8 cellular contexts compared by ENCODE assay signal in the genomic region with DNA sequence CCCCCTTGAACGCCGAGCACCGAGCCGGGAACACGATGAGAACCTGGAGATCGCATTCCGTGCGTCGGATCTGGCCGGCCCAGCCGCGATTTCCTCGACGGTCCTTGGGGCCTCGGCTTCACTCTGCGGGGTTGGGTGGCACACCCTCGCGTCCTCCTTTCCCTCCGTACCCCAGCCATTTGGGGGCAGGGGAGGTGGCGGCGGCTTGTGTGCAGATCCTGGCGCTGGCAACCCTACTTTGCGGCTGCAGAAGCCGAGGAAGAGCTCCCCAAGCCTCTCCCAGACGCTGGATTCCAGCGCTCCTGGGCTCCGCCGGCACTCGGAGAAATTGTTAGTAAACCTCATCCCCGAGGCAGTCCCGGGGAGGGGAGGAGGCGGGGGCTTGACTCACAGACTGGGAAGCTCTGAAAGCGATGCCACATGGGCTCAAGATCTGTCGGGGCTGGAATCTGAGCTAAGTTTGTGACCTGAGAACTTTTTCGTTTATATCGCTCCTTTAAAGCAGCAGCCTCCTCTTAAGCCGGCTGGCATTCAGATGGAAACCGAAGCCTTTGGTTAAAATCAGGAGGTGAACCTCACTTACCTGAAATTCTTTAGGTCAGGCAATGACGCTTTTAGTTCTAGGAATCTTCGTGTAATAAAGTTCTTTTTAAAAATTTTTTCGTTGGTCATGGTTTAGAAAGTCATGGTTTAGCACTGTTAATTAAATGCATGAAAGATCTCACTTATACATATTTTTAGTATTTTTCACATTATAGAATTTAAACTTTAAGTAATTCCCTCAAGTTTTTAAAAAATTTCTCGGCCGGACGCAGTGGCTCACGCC. TPM values are rescaled to one million over a fixed set of nuclear protein-coding genes. Genes with fewer than 3 reads are reported as not detected.
DNase-seq lines count a peak whose midpoint lies in the region; TF ChIP-seq lines count a peak whose summit lies in the region.

No MANE protein-coding gene starts in this region.

- peak overlapping the region; percentile 79 for H3K4me3 ChIP-seq in GM06990 (replicated peaks; ENCODE audit: low read depth, low read length)
- H3K4me3 ChIP-seq in Loucy (ENCODE audit: low read length, poor library complexity, severe bottlenecking): peak overlapping the region; percentile 80
- peak overlapping the region; percentile 79 to 91 (median 83) for H3K4me3 ChIP-seq in esophagus muscularis mucosa
- peak overlapping the region; percentile 57 for H3K4me3 ChIP-seq in mononuclear cell (ENCODE audit: low read length)

- H2AFZ ChIP-seq in Loucy (ENCODE audit: low read length): peak overlapping the region; percentile 93

- intact Hi-C loops in esophagus muscularis mucosa (cut with DNase I): loop anchor here (5.0 kb wide), 1 partner anchor 89 kb away; no protein-coding TSS in a partner anchor

- no peak for TF ChIP-seq CTCF in GM06990 (IDR thresholded peaks at IDR 0.05; ENCODE audit: insufficient read depth, low read length, poor library complexity, severe bottlenecking)
- no peak for TF ChIP-seq CTCF in Loucy (conservative IDR thresholded peaks at IDR 0.05; ENCODE audit: low read length)
- no peak for TF ChIP-seq CTCF in esophagus muscularis mucosa (IDR thresholded peaks at IDR 0.05)

- DNase-seq in GM06990 (ENCODE audit: extremely low read depth, insufficient read length): no peak
- peak; percentile 62 for DNase-seq in H4 (ENCODE audit: low spot score)
- peak; percentile 64 for DNase-seq in activated CD8-positive, alpha-beta memory T cell treated with anti-CD3 and anti-CD28 coated beads, Interleukin-2, amount 50 U/mL, for 48 hours
- no peak for DNase-seq in esophagus muscularis mucosa (ENCODE audit: extremely low spot score)
- DNase-seq in stromal cell of bone marrow (ENCODE audit: low read depth): peak; percentile 90
- no peak for DNase-seq in MV-4-11 (lab: John Stamatoyannopoulos, UW)

- no peaks in the 10 kb centered on the region for H3K27me3 ChIP-seq in GM06990 (replicated peaks; ENCODE audit: control insufficient read depth, insufficient read depth, low read length)
- H3K27me3 ChIP-seq in Loucy (ENCODE audit: insufficient read depth, low read length, poor library complexity, severe bottlenecking): peaks cover 7% of the 10 kb centered on the region
- H3K27me3 ChIP-seq in esophagus muscularis mucosa: no peaks in the 10 kb centered on the region
- peaks cover 3% of the 10 kb centered on the region for H3K27me3 ChIP-seq in mononuclear cell (ENCODE audit: insufficient read depth, low read length)

- H3K9ac ChIP-seq in Loucy (ENCODE audit: low read depth, low read length, poor library complexity, severe bottlenecking): peak overlapping the region; percentile 69

- peak overlapping the region; percentile 98 for H3K4me2 ChIP-seq in Loucy (ENCODE audit: low read depth, low read length, poor library complexity, severe bottlenecking)

- no peaks in the 10 kb centered on the region for H4K20me1 ChIP-seq in Loucy (ENCODE audit: insufficient read depth, low read length, poor library complexity, severe bottlenecking)

- peak overlapping the region; percentile 92 to 98 (median 94) for H3K27ac ChIP-seq in esophagus muscularis mucosa (replicated peaks in 1 of 4)

- H3K9me3 ChIP-seq in Loucy (ENCODE audit: insufficient read depth, low read depth, low read length): no peaks in the 10 kb centered on the region
- H3K9me3 ChIP-seq in esophagus muscularis mucosa: no peaks in the 10 kb centered on the region
- no peaks in the 10 kb centered on the region for H3K9me3 ChIP-seq in mononuclear cell (ENCODE audit: low read depth, low read length)

- TF ChIP-seq POLR2A in esophagus muscularis mucosa (IDR thresholded peaks at IDR 0.05; ENCODE audit: low read depth): no peak

- H3F3A ChIP-seq in Loucy (ENCODE audit: low read depth): no peaks in the 10 kb centered on the region

- no peaks in the 10 kb centered on the region for H3K9me2 ChIP-seq in Loucy (replicated peaks; ENCODE audit: low read depth, low read length)

- H3K4me1 ChIP-seq in Loucy (ENCODE audit: insufficient read depth, low read length, poor library complexity, severe bottlenecking) (peaks cover 23% of the 10 kb centered on the region), esophagus muscularis mucosa (peaks cover 3 to 26% (median 19%) of the 10 kb centered on the region in 4 donors), mononuclear cell (ENCODE audit: insufficient read depth, low read length) (peaks cover 52% of the 10 kb centered on the region)

- no peaks in the 10 kb centered on the region for H3K79me2 ChIP-seq in Loucy (ENCODE audit: insufficient read depth, low read length)

- WGBS in esophagus muscularis mucosa: 10% methylated on average over 34 of the region's 45 CpGs

- no peak for TF ChIP-seq EP300 in esophagus muscularis mucosa (IDR thresholded peaks at IDR 0.05)

- H3K36me3 ChIP-seq in GM06990 (ENCODE audit: control insufficient read depth, insufficient read depth, low read length) (no peaks in the 10 kb centered on the region), Loucy (ENCODE audit: insufficient read depth, low read length) (no peaks in the 10 kb centered on the region), esophagus muscularis mucosa (no peaks in the 10 kb centered on the region)

RNA-seq across cellular contexts. Expression of gene DSE, which starts 0.8 kb away (rescaled TPM):
- total RNA-seq in H4 (2014; rRNA removed; shearing (Covaris generic)): 58.6 and 67.1 TPM in 2 replicates
- total RNA-seq in esophagus muscularis mucosa (10 to 100 TPM; 27.8 to 42.1 (median 31.5) TPM), mononuclear cell (98.8 TPM)

Comparison
In these comparisons a context has a peak if more than half of its experiments do, and no peak if none do; other contexts are left out.
1. DNase-seq: peak in H4 (single experiment), activated CD8-positive, alpha-beta memory T cell treated with anti-CD3 and anti-CD28 coated beads, Interleukin-2, amount 50 U/mL, for 48 hours (single experiment) and stromal cell of bone marrow (single experiment); none in GM06990 (single experiment), esophagus muscularis mucosa (single experiment) and MV-4-11 (single experiment).
2. Peak in every context shown above with its lines, with median percentiles within 50 percentile points of each other: H3K4me3 ChIP-seq.